29 cellular contexts compared by ENCODE assay signal in the genomic region with DNA sequence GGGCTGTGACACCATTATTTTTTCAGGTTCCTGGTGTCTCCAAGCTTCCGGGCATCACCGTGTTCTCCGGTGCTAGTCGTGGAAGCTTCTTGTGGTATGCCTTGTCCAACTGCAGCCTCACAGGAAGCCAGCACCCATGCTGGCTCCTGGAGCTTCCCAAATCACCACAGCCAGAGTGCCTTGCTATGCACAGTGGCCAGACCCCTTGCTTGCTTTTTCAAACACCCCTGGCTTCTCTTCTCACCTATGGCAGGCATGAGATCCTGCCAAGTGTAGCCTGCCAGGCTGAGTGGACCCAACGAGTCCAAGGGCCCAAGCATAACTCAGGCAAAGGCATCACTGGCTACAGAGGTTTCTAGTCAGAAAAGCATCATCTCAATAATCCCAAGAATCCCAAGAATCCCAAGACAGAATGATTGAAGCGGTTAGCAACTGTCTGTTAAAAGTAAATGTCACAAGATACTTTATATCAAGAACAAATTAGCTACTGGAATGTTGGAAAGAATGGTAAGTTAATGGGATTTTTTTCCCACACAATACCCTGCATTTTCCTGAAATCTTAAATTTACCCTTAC.
"Had no signal": no experiment of that assay in that cellular context is flagged by ENCODE, and none has a peak within 500 bp of the region (broad histone marks: within the 10 kb centered on the region; RNA-seq: fewer than 3 reads in every experiment).

No MANE protein-coding gene starts in this region.

- H3K27ac ChIP-seq: gastrocnemius medialis, left ventricle myocardium inferior, neutrophil, uterus had no signal

- H3K4me1 ChIP-seq: gastrocnemius medialis, left ventricle myocardium inferior, uterus had no signal

- H3K9me3 Mint-ChIP-seq: nephron progenitor cell, type B pancreatic cell had no signal

- H3K4me1 Mint-ChIP-seq: activated CD4-positive, alpha-beta memory T cell treated with anti-CD3 and anti-CD28 coated beads, Interleukin-2, amount 10 ng/mL, durations not matched to agents 7 days and 5 days; activated CD4-positive, alpha-beta T cell treated with anti-CD3 and anti-CD28 coated beads, Interleukin-2, amount 10 ng/mL, durations not matched to agents 7 days and 5 days; activated naive CD4-positive, alpha-beta T cell treated with anti-CD3 and anti-CD28 coated beads, Interleukin-2, amount 10 ng/mL, durations not matched to agents 7 days and 5 days; activated naive CD8-positive, alpha-beta T cell treated with anti-CD3 and anti-CD28 coated beads, Interleukin-2, amount 10 ng/mL, durations not matched to agents 7 days and 5 days; naive B cell; stimulated activated memory B cell treated with anti-CD40 and anti-IgM and Interleukin-4, amounts not matched to agents 10 μg/mL and 1 μg/mL and 100 μg/mL, for 72 hours; stimulated activated naive CD8-positive, alpha-beta T cell treated with anti-CD3 and anti-CD28 coated beads, Interleukin-15, amount 100 ng/mL, for 72 hours had no signal

- H3K27ac Mint-ChIP-seq: activated CD4-positive, alpha-beta memory T cell treated with anti-CD3 and anti-CD28 coated beads, Interleukin-2, amount 10 ng/mL, durations not matched to agents 7 days and 5 days; activated CD4-positive, alpha-beta T cell treated with anti-CD3 and anti-CD28 coated beads, Interleukin-2, amount 10 ng/mL, durations not matched to agents 7 days and 5 days; activated naive CD4-positive, alpha-beta T cell treated with anti-CD3 and anti-CD28 coated beads, Interleukin-2, amount 10 ng/mL, durations not matched to agents 7 days and 5 days; activated naive CD8-positive, alpha-beta T cell treated with anti-CD3 and anti-CD28 coated beads, Interleukin-2, amount 10 ng/mL, durations not matched to agents 7 days and 5 days; activated T-cell treated with anti-CD3 and anti-CD28 coated beads, Interleukin-2, amount 50 U/mL, for 24 hours; naive B cell; nephron progenitor cell; stimulated activated memory B cell treated with anti-CD40 and anti-IgM and Interleukin-4, amounts not matched to agents 10 μg/mL and 1 μg/mL and 100 μg/mL, for 72 hours; type B pancreatic cell had no signal

- H3K36me3 ChIP-seq: gastrocnemius medialis, left ventricle myocardium inferior, neutrophil, uterus had no signal

- H3K4me3 ChIP-seq: gastrocnemius medialis, left ventricle myocardium inferior, lung, uterus had no signal

- H3K9me3 ChIP-seq: gastrocnemius medialis, neutrophil, uterus had no signal

- FAIRE-seq: small intestine had no signal

- ATAC-seq: gastrocnemius medialis; sciatic nerve; stimulated activated naive CD8-positive, alpha-beta T cell treated with anti-CD3 and anti-CD28 coated beads, Interleukin-15, amount 100 ng/mL, for 72 hours had no signal

- H3K36me3 Mint-ChIP-seq: activated naive CD4-positive, alpha-beta T cell treated with anti-CD3 and anti-CD28 coated beads, Interleukin-2, amount 10 ng/mL, durations not matched to agents 7 days and 5 days; activated naive CD8-positive, alpha-beta T cell treated with anti-CD3 and anti-CD28 coated beads, Interleukin-2, amount 10 ng/mL, durations not matched to agents 7 days and 5 days; naive B cell; stimulated activated memory B cell treated with anti-CD40 and anti-IgM and Interleukin-4, amounts not matched to agents 10 μg/mL and 1 μg/mL and 100 μg/mL, for 72 hours; type B pancreatic cell had no signal

- H3K4me3 Mint-ChIP-seq: activated CD4-positive, alpha-beta memory T cell treated with anti-CD3 and anti-CD28 coated beads, Interleukin-2, amount 10 ng/mL, durations not matched to agents 7 days and 5 days; activated CD4-positive, alpha-beta T cell treated with anti-CD3 and anti-CD28 coated beads, Interleukin-2, amount 10 ng/mL, durations not matched to agents 7 days and 5 days; activated naive CD4-positive, alpha-beta T cell treated with anti-CD3 and anti-CD28 coated beads, Interleukin-2, amount 10 ng/mL, durations not matched to agents 7 days and 5 days; activated naive CD8-positive, alpha-beta T cell treated with anti-CD3 and anti-CD28 coated beads, Interleukin-2, amount 10 ng/mL, durations not matched to agents 7 days and 5 days; activated T-cell treated with anti-CD3 and anti-CD28 coated beads, Interleukin-2, amount 50 U/mL, for 24 hours; nephron progenitor cell; stimulated activated memory B cell treated with anti-CD40 and anti-IgM and Interleukin-4, amounts not matched to agents 10 μg/mL and 1 μg/mL and 100 μg/mL, for 72 hours; stimulated activated naive CD8-positive, alpha-beta T cell treated with anti-CD3 and anti-CD28 coated beads, Interleukin-15, amount 100 ng/mL, for 72 hours; type B pancreatic cell had no signal

- H3K27me3 Mint-ChIP-seq: activated CD4-positive, alpha-beta memory T cell treated with anti-CD3 and anti-CD28 coated beads, Interleukin-2, amount 10 ng/mL, durations not matched to agents 7 days and 5 days; activated CD4-positive, alpha-beta T cell treated with anti-CD3 and anti-CD28 coated beads, Interleukin-2, amount 10 ng/mL, durations not matched to agents 7 days and 5 days; activated naive CD4-positive, alpha-beta T cell treated with anti-CD3 and anti-CD28 coated beads, Interleukin-2, amount 10 ng/mL, durations not matched to agents 7 days and 5 days; activated naive CD8-positive, alpha-beta T cell treated with anti-CD3 and anti-CD28 coated beads, Interleukin-2, amount 10 ng/mL, durations not matched to agents 7 days and 5 days; activated T-cell treated with anti-CD3 and anti-CD28 coated beads, Interleukin-2, amount 50 U/mL, for 24 hours; naive B cell; stimulated activated memory B cell treated with anti-CD40 and anti-IgM and Interleukin-4, amounts not matched to agents 10 μg/mL and 1 μg/mL and 100 μg/mL, for 72 hours; stimulated activated naive CD8-positive, alpha-beta T cell treated with anti-CD3 and anti-CD28 coated beads, Interleukin-15, amount 100 ng/mL, for 72 hours; type B pancreatic cell had no signal

- DNase-seq: activated CD4-positive, alpha-beta memory T cell treated with anti-CD3 and anti-CD28 coated beads, Interleukin-2, amount 10 ng/mL, durations not matched to agents 7 days and 5 days; activated CD4-positive, alpha-beta T cell treated with anti-CD3 and anti-CD28 coated beads for 1 hour; activated CD4-positive, alpha-beta T cell treated with anti-CD3 and anti-CD28 coated beads, Interleukin-2, amount 10 ng/mL, durations not matched to agents 7 days and 5 days; activated CD8-positive, alpha-beta memory T cell treated with anti-CD3 and anti-CD28 coated beads, Interleukin-2, amount 50 U/mL, for 48 hours; activated gamma-delta T cell; activated naive CD4-positive, alpha-beta T cell treated with anti-CD3 and anti-CD28 coated beads, Interleukin-2, amount 10 ng/mL, durations not matched to agents 7 days and 5 days; activated naive CD8-positive, alpha-beta T cell treated with anti-CD3 and anti-CD28 coated beads, Interleukin-2, amount 10 ng/mL, durations not matched to agents 7 days and 5 days; activated T-cell treated with anti-CD3 and anti-CD28 coated beads, Interleukin-2, amount 50 U/mL, for 24 hours; amniotic stem cell; dermis blood vessel endothelial cell; effector CD4-positive, alpha-beta T cell; gastrocnemius medialis; head of caudate nucleus; hippocampal formation; left ventricle myocardium inferior; naive B cell; nephron progenitor cell; retina; small intestine; stimulated activated CD4-positive, alpha-beta T cell treated with anti-CD3 and anti-CD28 coated beads, Interleukin-4, amount 100 ng/mL, for 24 hours; stimulated activated naive CD8-positive, alpha-beta T cell treated with anti-CD3 and anti-CD28 coated beads, Interleukin-15, amount 100 ng/mL, for 72 hours; substantia nigra; T-helper 2 cell; uterus had no signal

- H3K27me3 ChIP-seq: gastrocnemius medialis, neutrophil, uterus had no signal
